In genomic region chr11:2685566-2686359, GRCh38 we compare ENCODE assay signal across 11 cellular contexts.
"Had no signal": no experiment of that assay in that cellular context is flagged by ENCODE, and none has a peak within 500 bp of the region (broad histone marks: within the 10 kb centered on the region; RNA-seq: fewer than 3 reads in every experiment).

No MANE protein-coding gene starts in this region.

- H3K4me1 Mint-ChIP-seq: immature natural killer cell had no signal

- DNase-seq: activated naive CD4-positive, alpha-beta T cell; activated T-cell treated with anti-CD3 and anti-CD28 coated beads, Interleukin-2, amount 50 U/mL, for 48 hours; amygdala; esophagus squamous epithelium; foreskin fibroblast; glutamatergic neuron; immature natural killer cell had no signal

- H3K27ac Mint-ChIP-seq: immature natural killer cell had no signal

- H3K9me3 ChIP-seq: breast epithelium, esophagus squamous epithelium, tibial nerve had no signal

- H3K4me1 ChIP-seq: breast epithelium had no signal

- H3K36me3 ChIP-seq: breast epithelium, tibial nerve had no signal

- H3K4me3 Mint-ChIP-seq: immature natural killer cell, nephron had no signal

- H3K4me3 ChIP-seq: breast epithelium, esophagus squamous epithelium, skin epidermis, tibial nerve had no signal

- H3K27ac ChIP-seq: breast epithelium, esophagus squamous epithelium, skin epidermis, tibial nerve had no signal

- H3K36me3 Mint-ChIP-seq: immature natural killer cell had no signal

- H3K27me3 ChIP-seq: breast epithelium, esophagus squamous epithelium, tibial nerve had no signal

- H3K9me3 Mint-ChIP-seq: immature natural killer cell, nephron had no signal
